ENCODE assay signal across 17 cellular contexts in the genomic region with DNA sequence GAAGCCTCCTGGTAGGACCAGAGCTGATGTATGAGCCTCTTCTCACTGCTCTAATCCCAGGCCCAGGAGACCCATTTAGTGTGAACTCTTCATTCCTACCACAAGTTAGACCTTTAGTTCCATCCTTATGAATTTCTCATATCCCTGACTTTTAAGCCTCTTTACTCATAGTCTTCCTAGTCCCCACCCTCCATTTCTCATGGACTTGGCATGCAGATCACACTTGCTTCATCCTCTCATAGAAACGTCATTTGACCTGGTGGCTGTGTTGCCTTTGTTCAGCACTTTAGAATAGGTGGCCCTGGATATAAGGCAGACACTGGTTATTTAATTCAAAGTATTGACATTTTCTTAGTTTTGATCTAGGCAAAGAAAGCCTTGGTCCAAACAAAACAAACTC.
DNase-seq lines count a peak whose midpoint lies in the region; ATAC-seq, FAIRE-seq and TF ChIP-seq lines count a peak whose summit lies in the region.
"Had no signal": no experiment of that assay in that cellular context is flagged by ENCODE, and none has a peak within 500 bp of the region (broad histone marks: within the 10 kb centered on the region; RNA-seq: fewer than 3 reads in every experiment).

No MANE protein-coding gene starts in this region.

- peaks cover 5% of the 10 kb centered on the region for H3K4me1 ChIP-seq in keratinocyte (ENCODE audit: control insufficient read depth, extremely low read depth, insufficient read depth, low read length)
- H3K4me1 ChIP-seq: Peyer's patch had no signal

- no peaks in the 10 kb centered on the region for H3K79me2 ChIP-seq in keratinocyte (ENCODE audit: control insufficient read depth, insufficient read depth, low read length)

- H3K27ac ChIP-seq in keratinocyte (ENCODE audit: control insufficient read depth, insufficient read depth, low read length), result no peak overlapping the region
- H3K27ac ChIP-seq: cardiac muscle cell, left lung, Peyer's patch had no signal

- no peak for ATAC-seq in GM19463 (IDR thresholded peaks at IDR 0.05; ENCODE audit: unreplicated experiment)
- no peak for ATAC-seq in HG02938 (IDR thresholded peaks at IDR 0.05; ENCODE audit: unreplicated experiment)
- ATAC-seq: activated T-cell treated with anti-CD3 and anti-CD28 coated beads, Interleukin-2, amount 50 U/mL, for 4 hours; left lung; stimulated activated naive CD8-positive, alpha-beta T cell treated with anti-CD3 and anti-CD28 coated beads, Interleukin-15, Interleukin-2, amounts not matched to agents 100 U/mL and 50 U/mL, for 24 hours had no signal

- H3K9me3 ChIP-seq in keratinocyte (ENCODE audit: control insufficient read depth, low read depth, low read length), result no peaks in the 10 kb centered on the region
- H3K9me3 ChIP-seq: left lung, Peyer's patch had no signal

- no peaks in the 10 kb centered on the region for H3K9me1 ChIP-seq in keratinocyte (ENCODE audit: control insufficient read depth, extremely low read depth, insufficient read depth, low read length)

- no peaks in the 10 kb centered on the region for H3K36me3 ChIP-seq in keratinocyte (ENCODE audit: control insufficient read depth in 2 of 2, extremely low read depth in 1 of 2, insufficient read depth in 2 of 2, low read length in 2 of 2)
- H3K36me3 ChIP-seq: cardiac muscle cell, left lung, Peyer's patch, right atrium auricular region had no signal

- H3K9ac ChIP-seq in keratinocyte (ENCODE audit: control insufficient read depth, extremely low read depth, insufficient read depth, low read length), result no peak overlapping the region

- no peaks in the 10 kb centered on the region for H4K20me1 ChIP-seq in keratinocyte (ENCODE audit: control insufficient read depth, extremely low read depth, insufficient read depth, low read length)

- DNase-seq in AG10803 (ENCODE audit: low read depth) (peak; percentile 54), HT1080 (ENCODE audit: low read depth) (peak; percentile 54), cardiac fibroblast (ENCODE audit: low read depth in 2 of 2) (peak; percentile 42 to 87), keratinocyte (ENCODE audit: low read depth, low spot score) (peak; percentile 5), NCI-H1092 (lab: John Stamatoyannopoulos, UW) (no peak)
- no peak for DNase-seq in stimulated activated CD4-positive, alpha-beta T cell treated with anti-CD3 and anti-CD28 coated beads, Interleukin-4, amount 100 ng/mL, for 24 hours
- DNase-seq: activated CD4-positive, alpha-beta T cell treated with anti-CD3 and anti-CD28 coated beads, Interleukin-2, amount 50 U/mL, for 4 hours; activated T-cell treated with anti-CD3 and anti-CD28 coated beads, Interleukin-2, amount 50 U/mL, for 4 hours; KG1; left lung; Peyer's patch; stimulated activated naive CD8-positive, alpha-beta T cell treated with anti-CD3 and anti-CD28 coated beads, Interleukin-15, Interleukin-2, amounts not matched to agents 100 U/mL and 50 U/mL, for 24 hours had no signal

- no peak overlapping the region for H3K4me2 ChIP-seq in keratinocyte (ENCODE audit: control insufficient read depth, extremely low read depth, insufficient read depth, low read depth, low read length)

- peak; percentile 13 for FAIRE-seq in keratinocyte (lab: Jason Lieb, UNC)
- FAIRE-seq: urothelium cell line had no signal

- H2AFZ ChIP-seq in keratinocyte (ENCODE audit: control insufficient read depth, low read length), result no peak overlapping the region

- H3K27me3 ChIP-seq in keratinocyte (ENCODE audit: control insufficient read depth, extremely low read depth, insufficient read depth, low read length), result no peaks in the 10 kb centered on the region
- H3K27me3 ChIP-seq: cardiac muscle cell, left lung, Peyer's patch, right atrium auricular region had no signal

- H3K4me3 ChIP-seq in AG10803 (ENCODE audit: low read length), result no peak overlapping the region
- no peak overlapping the region for H3K4me3 ChIP-seq in cardiac fibroblast (replicated peaks in 1 of 2; ENCODE audit: low read depth in 2 of 2, low read length in 2 of 2)
- H3K4me3 ChIP-seq in keratinocyte (ENCODE audit: control insufficient read depth in 2 of 3, extremely low read depth in 1 of 3, insufficient read depth in 2 of 3, low read depth in 1 of 3, low read length in 3 of 3), result no peak overlapping the region
- H3K4me3 ChIP-seq: cardiac muscle cell, left lung, Peyer's patch, right atrium auricular region had no signal

- dilution Hi-C loops in keratinocyte (cut with MboI; ENCODE audit: extremely low pct_ligation_motif_present, low sequenced_read_pairs), result no loop called here

- TF ChIP-seq CTCF in AG10803 (conservative IDR thresholded peaks at IDR 0.05; ENCODE audit: low read length) (no peak), cardiac fibroblast (IDR thresholded peaks at IDR 0.05; ENCODE audit: low read depth, low read length) (no peak), keratinocyte (optimal IDR thresholded peaks at IDR 0.05 in 1 of 3, IDR thresholded peaks at IDR 0.05 in 1 of 3, conservative IDR thresholded peaks at IDR 0.05 in 1 of 3; ENCODE audit: extremely low read depth in 1 of 3, insufficient read depth in 2 of 3, low read length in 3 of 3) (no peak)

Comparison
In these comparisons a context has a peak if more than half of its experiments do, and no peak if none do; other contexts are left out.
1. DNase-seq: peak in AG10803 (single experiment), HT1080 (single experiment), cardiac fibroblast (2 of 2) and keratinocyte (single experiment); none in stimulated activated CD4-positive, alpha-beta T cell treated with anti-CD3 and anti-CD28 coated beads, Interleukin-4, amount 100 ng/mL, for 24 hours (single experiment) and NCI-H1092 (single experiment).